In the genomic region with DNA sequence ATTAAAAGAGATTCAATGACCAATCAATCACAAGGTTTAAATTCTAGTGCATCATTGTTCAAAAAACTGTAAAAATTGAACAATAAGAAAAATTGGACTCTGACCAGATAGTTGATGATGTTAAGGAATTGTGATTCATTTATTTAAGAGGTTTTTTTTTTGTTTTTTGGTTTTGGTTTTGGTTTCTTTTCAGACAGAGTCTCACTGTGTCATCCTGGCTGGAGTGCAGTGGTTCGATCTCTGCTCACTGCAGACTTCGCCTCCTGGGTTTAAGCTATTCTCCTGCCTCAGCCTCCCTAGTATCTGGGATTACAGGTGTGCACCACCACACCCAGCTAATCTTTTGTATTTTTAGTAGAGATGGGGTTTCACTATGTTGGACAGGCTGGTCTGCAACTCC, we compare ENCODE assay signal across 1 cellular context.
TF ChIP-seq lines count a peak whose summit lies in the region.

No MANE protein-coding gene starts in this region.

TF ChIP-seq in GM12878, 131 proteins besides CTCF, POLR2A, EP300 and RAD21:
- TF ChIP-seq CHD2 (IDR thresholded peaks at IDR 0.05; ENCODE audit: borderline replicate concordance, low read depth, low read length) (no peak), ZNF24 (IDR thresholded peaks at IDR 0.05) (no peak), SIX5 (IDR thresholded peaks at IDR 0.05; ENCODE audit: low read depth, low read length, severe bottlenecking) (no peak), PAX8 (IDR thresholded peaks at IDR 0.05) (no peak), ZNF622 (IDR thresholded peaks at IDR 0.05) (no peak), POLR2AphosphoS5 (IDR thresholded peaks at IDR 0.05; ENCODE audit: low read length) (no peak), IKZF2 (IDR thresholded peaks at IDR 0.05) (no peak), RB1 (IDR thresholded peaks at IDR 0.05; ENCODE audit: borderline replicate concordance) (no peak), TAF1 (IDR thresholded peaks at IDR 0.05; ENCODE audit: borderline replicate concordance, low read depth, low read length) (no peak), TARDBP (IDR thresholded peaks at IDR 0.05; ENCODE audit: borderline replicate concordance) (no peak)
- TF ChIP-seq, protein P1, sequence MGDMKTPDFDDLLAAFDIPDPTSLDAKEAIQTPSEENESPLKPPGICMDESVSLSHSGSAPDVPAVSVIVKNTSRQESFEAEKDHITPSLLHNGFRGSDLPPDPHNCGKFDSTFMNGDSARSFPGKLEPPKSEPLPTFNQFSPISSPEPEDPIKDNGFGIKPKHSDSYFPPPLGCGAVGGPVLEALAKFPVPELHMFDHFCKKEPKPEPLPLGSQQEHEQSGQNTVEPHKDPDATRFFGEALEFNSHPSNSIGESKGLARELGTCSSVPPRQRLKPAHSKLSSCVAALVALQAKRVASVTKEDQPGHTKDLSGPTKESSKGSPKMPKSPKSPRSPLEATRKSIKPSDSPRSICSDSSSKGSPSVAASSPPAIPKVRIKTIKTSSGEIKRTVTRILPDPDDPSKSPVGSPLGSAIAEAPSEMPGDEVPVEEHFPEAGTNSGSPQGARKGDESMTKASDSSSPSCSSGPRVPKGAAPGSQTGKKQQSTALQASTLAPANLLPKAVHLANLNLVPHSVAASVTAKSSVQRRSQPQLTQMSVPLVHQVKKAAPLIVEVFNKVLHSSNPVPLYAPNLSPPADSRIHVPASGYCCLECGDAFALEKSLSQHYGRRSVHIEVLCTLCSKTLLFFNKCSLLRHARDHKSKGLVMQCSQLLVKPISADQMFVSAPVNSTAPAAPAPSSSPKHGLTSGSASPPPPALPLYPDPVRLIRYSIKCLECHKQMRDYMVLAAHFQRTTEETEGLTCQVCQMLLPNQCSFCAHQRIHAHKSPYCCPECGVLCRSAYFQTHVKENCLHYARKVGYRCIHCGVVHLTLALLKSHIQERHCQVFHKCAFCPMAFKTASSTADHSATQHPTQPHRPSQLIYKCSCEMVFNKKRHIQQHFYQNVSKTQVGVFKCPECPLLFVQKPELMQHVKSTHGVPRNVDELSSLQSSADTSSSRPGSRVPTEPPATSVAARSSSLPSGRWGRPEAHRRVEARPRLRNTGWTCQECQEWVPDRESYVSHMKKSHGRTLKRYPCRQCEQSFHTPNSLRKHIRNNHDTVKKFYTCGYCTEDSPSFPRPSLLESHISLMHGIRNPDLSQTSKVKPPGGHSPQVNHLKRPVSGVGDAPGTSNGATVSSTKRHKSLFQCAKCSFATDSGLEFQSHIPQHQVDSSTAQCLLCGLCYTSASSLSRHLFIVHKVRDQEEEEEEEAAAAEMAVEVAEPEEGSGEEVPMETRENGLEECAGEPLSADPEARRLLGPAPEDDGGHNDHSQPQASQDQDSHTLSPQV (IDR thresholded peaks at IDR 0.05): no peak
